ENCODE assay signal across 1 cellular context in genomic region chr1:55037733-55038551, GRCh38.
TF ChIP-seq lines count a peak whose summit lies in the region.

No MANE protein-coding gene starts in this region.

TF ChIP-seq in H1, 55 proteins besides CTCF, POLR2A, EP300 and RAD21:
- no peak for TF ChIP-seq ATF3 (IDR thresholded peaks at IDR 0.05; ENCODE audit: insufficient read depth, low read depth, low read length)
- TF ChIP-seq PHF8 (conservative IDR thresholded peaks at IDR 0.05; ENCODE audit: low read depth, low read length): no peak
- TF ChIP-seq SUZ12 (IDR thresholded peaks at IDR 0.05; ENCODE audit: low read length): no peak
- TF ChIP-seq TBP (IDR thresholded peaks at IDR 0.05; ENCODE audit: low read depth, low read length): no peak
- TF ChIP-seq CTBP2 (IDR thresholded peaks at IDR 0.05; ENCODE audit: borderline replicate concordance, insufficient read depth, insufficient read length, low read length): no peak
- no peak for TF ChIP-seq GTF2F1 (IDR thresholded peaks at IDR 0.05; ENCODE audit: borderline replicate concordance, low read depth, low read length)
- TF ChIP-seq CBX5 (IDR thresholded peaks at IDR 0.05; ENCODE audit: low read depth, low read length): no peak
- no peak for TF ChIP-seq RBBP5 (IDR thresholded peaks at IDR 0.05; ENCODE audit: borderline replicate concordance, low read depth, low read length)
- no peak for TF ChIP-seq TAF7 (optimal IDR thresholded peaks at IDR 0.05; ENCODE audit: borderline replicate concordance, low read depth, low read length)
- TF ChIP-seq SRF (IDR thresholded peaks at IDR 0.05; ENCODE audit: low read depth, low read length): no peak
- no peak for TF ChIP-seq SAP30 (IDR thresholded peaks at IDR 0.05; ENCODE audit: insufficient read depth, insufficient replicate concordance, low read length)
- no peak for TF ChIP-seq RXRA (IDR thresholded peaks at IDR 0.05; ENCODE audit: insufficient read depth, low read depth, low read length)
- no peak for TF ChIP-seq KDM4A (IDR thresholded peaks at IDR 0.05; ENCODE audit: low read depth, low read length, severe bottlenecking)
- TF ChIP-seq BACH1 (IDR thresholded peaks at IDR 0.05; ENCODE audit: low read length): no peak
- TF ChIP-seq POLR2AphosphoS5 (IDR thresholded peaks at IDR 0.05; ENCODE audit: low read depth, low read length): no peak
- TF ChIP-seq EZH2 (IDR thresholded peaks at IDR 0.05; ENCODE audit: low read depth, low read length, severe bottlenecking): no peak
- TF ChIP-seq RFX5 (IDR thresholded peaks at IDR 0.05; ENCODE audit: borderline replicate concordance, low read depth, low read length): no peak
- no peak for TF ChIP-seq ATF2 (IDR thresholded peaks at IDR 0.05; ENCODE audit: low read length)
